Comparison of ENCODE assay signal across 8 cellular contexts in the genomic region with DNA sequence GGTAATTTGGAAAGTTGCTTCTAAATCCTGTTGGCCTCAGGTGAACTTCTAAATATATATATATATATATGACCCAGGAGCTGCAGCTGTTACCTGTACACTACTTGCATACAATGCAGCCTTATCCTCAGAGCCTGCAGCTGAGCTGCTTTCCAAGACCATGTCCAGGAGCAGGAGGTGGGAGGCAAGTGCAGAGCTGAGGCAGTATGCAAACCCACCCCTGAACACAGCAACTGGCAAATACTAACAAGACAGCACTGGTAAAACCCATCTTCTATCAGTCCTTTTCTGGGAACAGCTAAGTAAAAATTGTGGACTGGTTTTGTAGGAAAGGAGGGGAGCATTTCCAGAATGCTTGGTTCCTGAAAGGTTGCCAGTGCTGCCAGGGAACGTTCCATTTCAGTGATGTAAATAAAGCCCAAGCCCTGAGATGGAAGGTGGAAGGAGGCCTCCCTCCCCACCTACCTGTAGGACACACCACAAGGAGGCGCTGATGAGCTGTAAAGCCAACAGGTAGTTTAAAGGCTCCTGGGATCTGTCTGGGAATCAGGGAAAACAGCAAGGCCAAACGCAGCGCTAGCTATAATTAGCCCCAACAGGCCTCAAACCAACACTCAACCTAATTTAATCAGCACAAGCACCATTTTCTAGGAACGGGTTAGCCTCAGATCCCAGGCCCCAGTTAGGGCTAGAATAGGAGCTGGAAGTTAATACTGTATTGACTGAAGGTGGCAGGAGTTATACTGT.
DNase-seq lines count a peak whose midpoint lies in the region; ATAC-seq and TF ChIP-seq lines count a peak whose summit lies in the region.

No MANE protein-coding gene starts in this region.

- CTCF ChIA-PET in HEK293T (lab: Yijun Ruan, JAX): interaction anchor here (0.5 to 4.3 kb wide), 31 partner anchors 8 to 600 kb away, joined by 3 to 102 read pairs (median 3); a partner anchor contains a TSS

- peaks cover 43% of the 10 kb centered on the region for H3K4me1 ChIP-seq in skeletal muscle satellite cell (ENCODE audit: control insufficient read depth, insufficient read depth, low read length)

- H3K4me3 ChIP-seq in skeletal muscle satellite cell (ENCODE audit: low read length): no peak overlapping the region

- no peak for ATAC-seq in HG03139 (IDR thresholded peaks at IDR 0.05; ENCODE audit: unreplicated experiment)

- peaks cover 14% of the 10 kb centered on the region for H3K36me3 ChIP-seq in skeletal muscle satellite cell (ENCODE audit: insufficient read depth, low read length)

- POLR2A ChIA-PET in HEK293T (lab: Yijun Ruan, JAX): interaction anchor here (0.7 to 4.7 kb wide), 3 partner anchors 148 to 278 kb away, joined by 3 to 41 read pairs (median 4); a partner anchor contains a TSS

- H3K4me2 ChIP-seq in skeletal muscle satellite cell (ENCODE audit: low read length): no peak overlapping the region

- peak overlapping the region; percentile 15 for H3K9ac ChIP-seq in skeletal muscle satellite cell (ENCODE audit: low read depth, low read length)

- DNase-seq in DMS53 treated with DMSO at 0.1 percent for 48 hours (lab: John Stamatoyannopoulos, UW; ENCODE audit: unreplicated experiment) (peak; percentile 72), HEK293T (ENCODE audit: extremely low spot score) (peak; percentile 85), NCI-H187 treated with DMSO at 0.1 percent for 48 hours (lab: John Stamatoyannopoulos, UW) (peak; percentile 7), T1000 (lab: John Stamatoyannopoulos, UW) (peak; percentile 31), astrocyte of the hippocampus (ENCODE audit: low read depth, low spot score) (peak; percentile 97), hippocampal formation (lab: John Stamatoyannopoulos, UW) (peak; percentile 49 to 50)

- no peaks in the 10 kb centered on the region for H3K9me3 ChIP-seq in skeletal muscle satellite cell (replicated peaks; ENCODE audit: low read length)

- H3K27me3 ChIP-seq in skeletal muscle satellite cell (ENCODE audit: control insufficient read depth, insufficient read depth, low read length): no peaks in the 10 kb centered on the region

TF ChIP-seq in HEK293T, 16 proteins besides CTCF, POLR2A, EP300 and RAD21:
- no peak for TF ChIP-seq TARDBP (IDR thresholded peaks at IDR 0.05)
- TF ChIP-seq CTBP1 (IDR thresholded peaks at IDR 0.05; ENCODE audit: borderline replicate concordance): no peak
- no peak for TF ChIP-seq ARNT (IDR thresholded peaks at IDR 0.05)
- TF ChIP-seq LEF1 (IDR thresholded peaks at IDR 0.05; ENCODE audit: borderline replicate concordance): no peak
- TF ChIP-seq FOXK2 (IDR thresholded peaks at IDR 0.05): no peak
- TF ChIP-seq, protein P1, sequence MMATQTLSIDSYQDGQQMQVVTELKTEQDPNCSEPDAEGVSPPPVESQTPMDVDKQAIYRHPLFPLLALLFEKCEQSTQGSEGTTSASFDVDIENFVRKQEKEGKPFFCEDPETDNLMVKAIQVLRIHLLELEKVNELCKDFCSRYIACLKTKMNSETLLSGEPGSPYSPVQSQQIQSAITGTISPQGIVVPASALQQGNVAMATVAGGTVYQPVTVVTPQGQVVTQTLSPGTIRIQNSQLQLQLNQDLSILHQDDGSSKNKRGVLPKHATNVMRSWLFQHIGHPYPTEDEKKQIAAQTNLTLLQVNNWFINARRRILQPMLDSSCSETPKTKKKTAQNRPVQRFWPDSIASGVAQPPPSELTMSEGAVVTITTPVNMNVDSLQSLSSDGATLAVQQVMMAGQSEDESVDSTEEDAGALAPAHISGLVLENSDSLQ (IDR thresholded peaks at IDR 0.05): no peak
- TF ChIP-seq FOXA1 (IDR thresholded peaks at IDR 0.05): no peak
TF ChIP-seq in HEK293T: peak in this region for 0.

Comparison
In these comparisons a context has a peak if more than half of its experiments do, and no peak if none do; other contexts are left out.
1. DNase-seq: peak in every context shown above with its lines; median percentile 97 in astrocyte of the hippocampus; 85 in HEK293T; 72 in DMS53 treated with DMSO at 0.1 percent for 48 hours; 50 in hippocampal formation; 31 in T1000; 7 in NCI-H187 treated with DMSO at 0.1 percent for 48 hours.